Comparison of ENCODE assay signal across 1 cellular context in genomic region chr5:53944981-53945380, GRCh38.
TF ChIP-seq lines count a peak whose summit lies in the region.

No MANE protein-coding gene starts in this region.

TF ChIP-seq in K562, 482 proteins besides CTCF, POLR2A, EP300 and RAD21 (continued from another document):
- TF ChIP-seq E2F8 (IDR thresholded peaks at IDR 0.05; ENCODE audit: low read depth, partially characterized antibody), result no peak
- peak; percentile 64 for TF ChIP-seq USF1 (CRISPR knock-in tag; IDR thresholded peaks at IDR 0.05)
- no peak for TF ChIP-seq NBN (IDR thresholded peaks at IDR 0.05; ENCODE audit: low read depth)
- TF ChIP-seq L3MBTL2 (IDR thresholded peaks at IDR 0.05), result 0 out of 2 replicates have a peak, but pooled peaks have one; percentile 23
- peak; percentile 14; the same call in 1 of the 2 replicates for TF ChIP-seq ATF3 (IDR thresholded peaks at IDR 0.05)
- no peak for TF ChIP-seq ATF3 (CRISPR knock-in tag; conservative IDR thresholded peaks at IDR 0.05)
